ENCODE assay signal across 16 cellular contexts in the genomic region with DNA sequence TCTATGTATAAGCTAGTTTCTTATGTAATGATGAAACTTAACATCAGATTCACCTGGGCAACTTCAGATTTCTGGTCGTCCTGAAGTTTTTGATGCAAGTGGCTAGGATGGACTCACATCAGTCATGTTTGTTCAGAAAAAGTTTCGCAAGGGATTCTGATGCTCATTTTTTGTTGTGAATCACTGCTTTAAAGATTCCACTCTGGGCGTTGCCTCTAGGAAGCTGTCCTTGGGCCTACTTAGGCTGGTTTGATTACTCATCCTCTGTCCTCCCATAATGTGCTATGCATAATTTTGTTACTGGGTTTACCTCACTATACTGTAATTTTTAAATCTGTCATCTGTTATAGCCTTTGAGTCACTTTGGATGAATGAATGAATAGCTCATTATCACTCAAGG. TPM values are rescaled to one million over a fixed set of nuclear protein-coding genes. Genes with fewer than 3 reads are reported as not detected.
DNase-seq lines count a peak whose midpoint lies in the region; ATAC-seq, FAIRE-seq and TF ChIP-seq lines count a peak whose summit lies in the region.
"Had no signal": no experiment of that assay in that cellular context is flagged by ENCODE, and none has a peak within 500 bp of the region (broad histone marks: within the 10 kb centered on the region; RNA-seq: fewer than 3 reads in every experiment).

No MANE protein-coding gene starts in this region.

- no peak for TF ChIP-seq CTCF in A549 (IDR thresholded peaks at IDR 0.05)
- TF ChIP-seq CTCF in keratinocyte (optimal IDR thresholded peaks at IDR 0.05 in 1 of 3, IDR thresholded peaks at IDR 0.05 in 1 of 3, conservative IDR thresholded peaks at IDR 0.05 in 1 of 3; ENCODE audit: extremely low read depth in 1 of 3, insufficient read depth in 2 of 3, low read length in 3 of 3): no peak

- peak; percentile 91 to 99 for ATAC-seq in A549
- ATAC-seq: GM12878 had no signal

- FAIRE-seq in A549 (lab: Jason Lieb, UNC) (no peak), keratinocyte (lab: Jason Lieb, UNC) (peak; percentile 91), small intestine (lab: Jason Lieb, UNC) (no peak)
- FAIRE-seq: GM12878, islet of Langerhans had no signal

- H3K79me2 ChIP-seq in keratinocyte (ENCODE audit: control insufficient read depth, insufficient read depth, low read length): peaks cover 30% of the 10 kb centered on the region

- TF ChIP-seq POLR2A in A549 (IDR thresholded peaks at IDR 0.05; ENCODE audit: low read length): no peak

- no peak overlapping the region for H3K9ac ChIP-seq in adipocyte (ENCODE audit: low read length)
- H3K9ac ChIP-seq in keratinocyte (ENCODE audit: control insufficient read depth, extremely low read depth, insufficient read depth, low read length): peak overlapping the region; percentile 56

- H2AFZ ChIP-seq in keratinocyte (ENCODE audit: control insufficient read depth, low read length): no peak overlapping the region

- H3K9me1 ChIP-seq in keratinocyte (ENCODE audit: control insufficient read depth, extremely low read depth, insufficient read depth, low read length): no peaks in the 10 kb centered on the region

- TF ChIP-seq RAD21 in A549 (conservative IDR thresholded peaks at IDR 0.05 in 1 of 2, IDR thresholded peaks at IDR 0.05 in 1 of 2): no peak; a peak in 1 of 5 replicates

- peaks cover 39% of the 10 kb centered on the region for H3K4me1 ChIP-seq in A549
- H3K4me1 ChIP-seq in adipocyte (ENCODE audit: control insufficient read depth, insufficient read depth, low read length): peaks cover 21% of the 10 kb centered on the region
- H3K4me1 ChIP-seq in keratinocyte (ENCODE audit: control insufficient read depth, extremely low read depth, insufficient read depth, low read length): peaks cover 26% of the 10 kb centered on the region
- H3K4me1 ChIP-seq in small intestine (ENCODE audit: control insufficient read depth in 2 of 2, insufficient read depth in 1 of 2, low read depth in 1 of 2, low read length in 1 of 2): no peaks in the 10 kb centered on the region

- H3K9me3 ChIP-seq in A549 (no peaks in the 10 kb centered on the region; the same call in 2 of the 3 replicates), adipocyte (ENCODE audit: control insufficient read depth, low read length) (no peaks in the 10 kb centered on the region), keratinocyte (ENCODE audit: control insufficient read depth, low read depth, low read length) (no peaks in the 10 kb centered on the region), small intestine (ENCODE audit: control insufficient read depth, low read depth) (no peaks in the 10 kb centered on the region)

- H3K4me3 ChIP-seq in A549: no peak overlapping the region
- peak overlapping the region; percentile 14 for H3K4me3 ChIP-seq in adipocyte (ENCODE audit: low read length)
- H3K4me3 ChIP-seq in keratinocyte (ENCODE audit: control insufficient read depth in 2 of 3, extremely low read depth in 1 of 3, insufficient read depth in 2 of 3, low read depth in 1 of 3, low read length in 3 of 3): no peak overlapping the region
- no peak overlapping the region for H3K4me3 ChIP-seq in small intestine (ENCODE audit: low read depth in 1 of 2, low read length in 2 of 2)
- H3K4me3 ChIP-seq: GM12878 had no signal

- peak overlapping the region; percentile 50 for H3K4me2 ChIP-seq in A549
- peak overlapping the region; percentile 63 for H3K4me2 ChIP-seq in keratinocyte (ENCODE audit: control insufficient read depth, extremely low read depth, insufficient read depth, low read depth, low read length)

- no peaks in the 10 kb centered on the region for H4K20me1 ChIP-seq in keratinocyte (ENCODE audit: control insufficient read depth, extremely low read depth, insufficient read depth, low read length)

- DNase-seq in A549 (ENCODE audit: low read depth in 1 of 2, low spot score in 1 of 2) (peak; percentile 48 to 77), HCEC 1CT (peak; percentile 90), adipocyte (ENCODE audit: low read depth) (peak; percentile 84), keratinocyte (ENCODE audit: low read depth, low spot score) (peak; percentile 88), small intestine (no peak), NCI-H1930 (lab: John Stamatoyannopoulos, UW) (no peak), NCI-H1417 (lab: John Stamatoyannopoulos, UW) (no peak), cortex of kidney (lab: John Stamatoyannopoulos, UW) (no peak)
- DNase-seq: activated CD4-positive, CD25-positive, alpha-beta regulatory T cell; activated naive CD4-positive, alpha-beta T cell treated with anti-CD3 and anti-CD28 coated beads, Interleukin-2, amount 50 U/mL, for 16 hours; CD4-positive, alpha-beta T cell; endodermal cell; NCI-H2171; stimulated activated CD4-positive, alpha-beta T cell treated with anti-CD3 and anti-CD28 coated beads, Interleukin-2, amount 100 ng/mL, for 48 hours had no signal

- dilution Hi-C loops in keratinocyte (cut with MboI; ENCODE audit: extremely low pct_ligation_motif_present, low sequenced_read_pairs): no loop called here

- POLR2A ChIA-PET in A549 (lab: Yijun Ruan, JAX): interaction anchor here (1.0 to 1.5 kb wide), 2 partner anchors 11 to 30 kb away, joined by 4 to 7 read pairs; a partner anchor contains a TSS

- H3K27me3 ChIP-seq in adipocyte (replicated peaks; ENCODE audit: control insufficient read depth, insufficient read depth, low read length) (no peaks in the 10 kb centered on the region), keratinocyte (ENCODE audit: control insufficient read depth, extremely low read depth, insufficient read depth, low read length) (no peaks in the 10 kb centered on the region), small intestine (ENCODE audit: control insufficient read depth in 2 of 2, insufficient read depth in 2 of 2, low read length in 2 of 2) (no peaks in the 10 kb centered on the region)

- 6% methylated on average over 3 of the region's 3 CpGs for WGBS in A549 (ENCODE audit: missing lambda C conversion rate)
- WGBS in small intestine, 3 donors: 92 to 97% (median 93%) methylated on average over 3 of the region's 3 CpGs

- peak in 1 of 2 experiments; percentile 37; a peak in 1 of 5 replicates for TF ChIP-seq EP300 in A549 (IDR thresholded peaks at IDR 0.05)

- H3K27ac ChIP-seq in A549: peak overlapping the region; percentile 65 to 78
- H3K27ac ChIP-seq in keratinocyte (ENCODE audit: control insufficient read depth, insufficient read depth, low read length): peak overlapping the region; percentile 89
- H3K27ac ChIP-seq in small intestine (ENCODE audit: low read depth in 1 of 2, low read length in 1 of 2): no peak overlapping the region

- CTCF ChIA-PET in A549 (lab: Yijun Ruan, JAX): interaction anchor here (0.7 to 1.5 kb wide), 2 partner anchors 10 to 84 kb away, joined by 4 to 8 read pairs; no protein-coding TSS in a partner anchor

- no peaks in the 10 kb centered on the region for H3K36me3 ChIP-seq in adipocyte (ENCODE audit: control insufficient read depth, insufficient read depth, low read length, severe bottlenecking)
- peaks cover 0 to 3% of the 10 kb centered on the region in 2 experiments for H3K36me3 ChIP-seq in keratinocyte (ENCODE audit: control insufficient read depth in 2 of 2, extremely low read depth in 1 of 2, insufficient read depth in 2 of 2, low read length in 2 of 2)
- H3K36me3 ChIP-seq in small intestine (ENCODE audit: control insufficient read depth in 2 of 2, insufficient read depth in 2 of 2, low read length in 2 of 2): peaks cover 0 to 2% of the 10 kb centered on the region in 2 donors

TF ChIP-seq in A549, 52 proteins besides CTCF, POLR2A, EP300 and RAD21:
- TF ChIP-seq CEBPB (IDR thresholded peaks at IDR 0.05) (peak; percentile 73 to 77), TP53 (CRISPR knock-in tag; IDR thresholded peaks at IDR 0.05) (no peak), FOSL2 (IDR thresholded peaks at IDR 0.05) (peak; percentile 72), FOSL2 (CRISPR knock-in tag; IDR thresholded peaks at IDR 0.05) (peak; percentile 72), JUNB (IDR thresholded peaks at IDR 0.05) (peak; percentile 69)

RNA-seq across cellular contexts. Expression of a gene that starts 30.8 kb away (rescaled TPM):
- polyA plus RNA-seq in A549 (2011; rRNA removed): 4.9 and 6.2 TPM in 2 replicates
- 1.4 and 1.7 TPM in 2 replicates for polyA plus RNA-seq in A549 (2012; cell fraction: cytosol; rRNA removed)
- polyA plus RNA-seq in A549 (2012; cell fraction: nucleus; rRNA removed): 1.1 and 2.3 TPM in 2 replicates
- polyA plus RNA-seq in A549 (2017; fragmentation: RNase III; extraction: RNeasy Plus Mini Kit Qiagen cat#74134 plus additional on column Dnase treatment): 4.3 to 5.7 TPM (median 4.9 TPM) in 3 replicates
- 5.3 and 5.4 TPM in 2 replicates for polyA minus RNA-seq in A549 (2011; rRNA and poly(A)+ RNA removed)
- 24.8 to 26.6 TPM (median 26.3 TPM) in 3 replicates for polyA plus RNA-seq in keratinocyte
- 10.8 TPM for polyA plus RNA-seq in keratinocyte (2011; ENCODE audit: low read depth)
- polyA plus RNA-seq in keratinocyte (2011; cell fraction: cytosol; rRNA removed): 12.7 and 23.9 TPM in 2 replicates
- polyA plus RNA-seq in keratinocyte (2011; cell fraction: nucleus; rRNA removed): 40.0 and 44.5 TPM in 2 replicates
- 18.3 and 18.8 TPM in 2 replicates for polyA plus RNA-seq in keratinocyte (2012; ENCODE audit: low replicate concordance)
- polyA minus RNA-seq in keratinocyte: 19.3 to 59.5 TPM (median 46.1 TPM) in 3 replicates
- 14.4 TPM for polyA minus RNA-seq in keratinocyte (2011; cell fraction: cytosol; rRNA and poly(A)+ RNA removed)
- 48.5 and 93.5 TPM in 2 replicates for polyA minus RNA-seq in keratinocyte (2011; cell fraction: nucleus; rRNA and poly(A)+ RNA removed)
- polyA plus RNA-seq in small intestine: 10 to 100 TPM in 1 of 3 donors, 1 to 10 TPM in 2; 6.6 to 12.7 (median 8.5) TPM

Comparison
In these comparisons a context has a peak if more than half of its experiments do, and no peak if none do; other contexts are left out.
1. DNase-seq: peak in A549 (2 of 2), HCEC 1CT (single experiment), adipocyte (single experiment) and keratinocyte (single experiment); none in small intestine (single experiment), NCI-H1930 (0 of 2), NCI-H1417 (0 of 3) and cortex of kidney (single experiment).
2. H3K27ac ChIP-seq: peak in A549 (2 of 2) and keratinocyte (single experiment); none in small intestine (0 of 2).